ENCODE assay signal across 11 cellular contexts in the genomic region with DNA sequence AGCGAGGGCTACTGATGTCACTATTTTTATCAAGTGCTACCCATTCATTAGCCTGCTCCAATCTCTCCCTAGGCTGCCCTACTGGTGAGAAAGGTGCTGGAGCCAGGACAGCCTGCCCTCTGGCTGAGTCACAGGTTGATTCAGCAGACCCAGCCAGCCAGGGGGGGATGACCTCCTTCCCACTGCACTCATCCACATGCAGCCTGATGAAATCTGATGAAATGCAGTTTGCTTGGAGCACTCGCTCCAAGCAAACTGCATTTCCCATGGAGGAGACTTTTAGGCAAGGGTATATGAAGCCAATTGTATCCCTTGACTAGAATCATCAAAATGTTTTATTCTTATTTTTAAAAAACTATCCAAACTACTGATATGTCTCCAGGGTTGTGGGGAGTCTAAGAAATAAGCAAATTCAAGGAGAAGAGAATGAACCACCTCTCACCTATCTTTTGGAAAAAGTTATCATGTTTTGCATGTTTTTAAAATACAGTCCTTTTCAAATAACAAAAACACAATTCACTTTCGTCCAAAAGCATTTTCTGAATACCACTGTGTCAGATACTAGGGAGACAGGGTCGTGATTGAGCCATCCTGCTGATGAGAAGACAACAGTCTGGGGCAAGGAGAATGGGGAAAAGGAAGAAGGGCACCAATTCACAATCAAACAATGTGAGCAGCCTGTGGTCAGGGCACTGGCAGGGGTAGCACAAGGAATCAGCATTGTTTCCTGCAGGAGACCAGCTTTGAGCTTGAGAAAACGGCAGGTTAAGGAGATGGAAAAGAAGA.
DNase-seq lines count a peak whose midpoint lies in the region; ATAC-seq and TF ChIP-seq lines count a peak whose summit lies in the region.
"Had no signal": no experiment of that assay in that cellular context is flagged by ENCODE, and none has a peak within 500 bp of the region (broad histone marks: within the 10 kb centered on the region; RNA-seq: fewer than 3 reads in every experiment).

No MANE protein-coding gene starts in this region.

- H3K27me3 ChIP-seq in GM23338 (ENCODE audit: insufficient read depth) = no peaks in the 10 kb centered on the region
- H3K27me3 ChIP-seq: thyroid gland had no signal

- H2AFZ ChIP-seq in GM23338 = 0 out of 2 replicates have a peak overlapping the region, but pooled peaks have one; percentile 4

- no peaks in the 10 kb centered on the region for H3K36me3 ChIP-seq in GM23338 (ENCODE audit: insufficient read depth)
- H3K36me3 ChIP-seq: prostate gland, thyroid gland had no signal

- no peaks in the 10 kb centered on the region for H3K9me3 Mint-ChIP-seq in GM23338
- no peaks in the 10 kb centered on the region for H3K9me3 Mint-ChIP-seq in mesothelial cell of epicardium
- no peaks in the 10 kb centered on the region for H3K9me3 Mint-ChIP-seq in natural killer cell treated with Interleukin-12 subunit alpha and Interleukin-12 subunit beta and Interleukin-15 and Interleukin-18, amount 100 ng/mL, for 72 hours
- H3K9me3 Mint-ChIP-seq: central memory CD8-positive, alpha-beta T cell had no signal

- H3K27ac Mint-ChIP-seq in GM23338 (0 out of 2 replicates have a peak overlapping the region, but pooled peaks have one; percentile 57), mesothelial cell of epicardium (no peak overlapping the region)
- H3K27ac Mint-ChIP-seq in natural killer cell treated with Interleukin-12 subunit alpha and Interleukin-12 subunit beta and Interleukin-15 and Interleukin-18, amount 100 ng/mL, for 72 hours = no peak overlapping the region

- no peak for TF ChIP-seq CTCF in GM23338 (conservative IDR thresholded peaks at IDR 0.05; ENCODE audit: low read depth in 2 of 2)
- TF ChIP-seq CTCF in mesothelial cell of epicardium (IDR thresholded peaks at IDR 0.05; ENCODE audit: unreplicated experiment) = no peak

- no peak overlapping the region for H3K4me3 ChIP-seq in GM23338
- H3K4me3 ChIP-seq: prostate gland, thyroid gland had no signal

- H3F3A ChIP-seq in GM23338 (replicated peaks; ENCODE audit: low read depth) = no peaks in the 10 kb centered on the region

- no peak overlapping the region for H3K4me3 Mint-ChIP-seq in GM23338
- H3K4me3 Mint-ChIP-seq in mesothelial cell of epicardium = no peak overlapping the region
- H3K4me3 Mint-ChIP-seq in natural killer cell treated with Interleukin-12 subunit alpha and Interleukin-12 subunit beta and Interleukin-15 and Interleukin-18, amount 100 ng/mL, for 72 hours = no peak overlapping the region
- H3K4me3 Mint-ChIP-seq: central memory CD8-positive, alpha-beta T cell had no signal

- DNase-seq in GM23338 (ENCODE audit: low spot score) (peak; percentile 27), T1000 (lab: John Stamatoyannopoulos, UW) (peak; percentile 64), glomerular visceral epithelial cell (ENCODE audit: extremely low spot score) (peak; percentile 89), posterior vena cava (ENCODE audit: low spot score) (peak; percentile 85), mesothelial cell of epicardium (ENCODE audit: low spot score in 2 of 2, unreplicated experiment in 2 of 2) (no peak), NCI-H128 (lab: John Stamatoyannopoulos, UW; ENCODE audit: unreplicated experiment) (no peak), NCI-H446 (lab: John Stamatoyannopoulos, UW) (no peak)
- no peak for DNase-seq in natural killer cell treated with Interleukin-12 subunit alpha and Interleukin-12 subunit beta and Interleukin-15 and Interleukin-18, amount 100 ng/mL, for 72 hours (ENCODE audit: low spot score)

- intact Hi-C loops in posterior vena cava (cut with DNase I) = no loop called here

- H3K4me1 Mint-ChIP-seq in GM23338 (peaks cover 18% of the 10 kb centered on the region; the same call in 2 of the 3 replicates), mesothelial cell of epicardium (peaks cover 15% of the 10 kb centered on the region)
- no peaks in the 10 kb centered on the region for H3K4me1 Mint-ChIP-seq in natural killer cell treated with Interleukin-12 subunit alpha and Interleukin-12 subunit beta and Interleukin-15 and Interleukin-18, amount 100 ng/mL, for 72 hours (ENCODE audit: low read depth in 2 of 2)
- H3K4me1 Mint-ChIP-seq: central memory CD8-positive, alpha-beta T cell had no signal

- no peaks in the 10 kb centered on the region for H3K79me2 ChIP-seq in GM23338 (replicated peaks; ENCODE audit: insufficient read depth)

- H3K36me3 Mint-ChIP-seq in GM23338 (ENCODE audit: low read depth) = no peaks in the 10 kb centered on the region
- no peaks in the 10 kb centered on the region for H3K36me3 Mint-ChIP-seq in mesothelial cell of epicardium
- no peaks in the 10 kb centered on the region for H3K36me3 Mint-ChIP-seq in natural killer cell treated with Interleukin-12 subunit alpha and Interleukin-12 subunit beta and Interleukin-15 and Interleukin-18, amount 100 ng/mL, for 72 hours

- H3K4me2 ChIP-seq in GM23338 = no peak overlapping the region

- H3K4me1 ChIP-seq in GM23338 (ENCODE audit: insufficient read depth) = no peaks in the 10 kb centered on the region
- H3K4me1 ChIP-seq: prostate gland, thyroid gland had no signal

- H3K27me3 Mint-ChIP-seq in GM23338 (ENCODE audit: insufficient read depth, low read depth, poor library complexity) (no peaks in the 10 kb centered on the region), mesothelial cell of epicardium (ENCODE audit: low read depth) (peaks cover 57% of the 10 kb centered on the region)
- H3K27me3 Mint-ChIP-seq in natural killer cell treated with Interleukin-12 subunit alpha and Interleukin-12 subunit beta and Interleukin-15 and Interleukin-18, amount 100 ng/mL, for 72 hours = peaks cover 0 to 5% of the 10 kb centered on the region in 2 donors
- H3K27me3 Mint-ChIP-seq: central memory CD8-positive, alpha-beta T cell had no signal

- H3K27ac ChIP-seq in GM23338 (ENCODE audit: low read depth) = no peak overlapping the region
- H3K27ac ChIP-seq: prostate gland, thyroid gland had no signal

- no peaks in the 10 kb centered on the region for H3K9me2 ChIP-seq in GM23338 (ENCODE audit: insufficient read depth)

- H4K20me1 ChIP-seq in GM23338 (replicated peaks; ENCODE audit: insufficient read depth) = no peaks in the 10 kb centered on the region

- ATAC-seq in GM23338 = peak; percentile 96
- no peak for ATAC-seq in natural killer cell treated with Interleukin-12 subunit alpha and Interleukin-12 subunit beta and Interleukin-15 and Interleukin-18, amount 100 ng/mL, for 72 hours

TF ChIP-seq in GM23338, 12 proteins besides CTCF, POLR2A, EP300 and RAD21:
- no peak for TF ChIP-seq EZH2 (IDR thresholded peaks at IDR 0.05; ENCODE audit: low read depth, unreplicated experiment)
- no peak for TF ChIP-seq ZNF331 (CRISPR knock-in tag; IDR thresholded peaks at IDR 0.05; ENCODE audit: low read depth)
- no peak for TF ChIP-seq ZNF114 (CRISPR knock-in tag; IDR thresholded peaks at IDR 0.05)
- no peak for TF ChIP-seq EZH2phosphoT487 (IDR thresholded peaks at IDR 0.05; ENCODE audit: unreplicated experiment)
- no peak for TF ChIP-seq POLR2AphosphoS5 (IDR thresholded peaks at IDR 0.05; ENCODE audit: low read depth)
- TF ChIP-seq NANOG (IDR thresholded peaks at IDR 0.05; ENCODE audit: borderline replicate concordance) = no peak
- TF ChIP-seq, protein P1, sequence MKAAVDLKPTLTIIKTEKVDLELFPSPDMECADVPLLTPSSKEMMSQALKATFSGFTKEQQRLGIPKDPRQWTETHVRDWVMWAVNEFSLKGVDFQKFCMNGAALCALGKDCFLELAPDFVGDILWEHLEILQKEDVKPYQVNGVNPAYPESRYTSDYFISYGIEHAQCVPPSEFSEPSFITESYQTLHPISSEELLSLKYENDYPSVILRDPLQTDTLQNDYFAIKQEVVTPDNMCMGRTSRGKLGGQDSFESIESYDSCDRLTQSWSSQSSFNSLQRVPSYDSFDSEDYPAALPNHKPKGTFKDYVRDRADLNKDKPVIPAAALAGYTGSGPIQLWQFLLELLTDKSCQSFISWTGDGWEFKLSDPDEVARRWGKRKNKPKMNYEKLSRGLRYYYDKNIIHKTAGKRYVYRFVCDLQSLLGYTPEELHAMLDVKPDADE (IDR thresholded peaks at IDR 0.05) = no peak

Comparison
In these comparisons a context has a peak if more than half of its experiments do, and no peak if none do; other contexts are left out.
1. DNase-seq: peak in GM23338 (single experiment), T1000 (single experiment), glomerular visceral epithelial cell (single experiment) and posterior vena cava (single experiment); none in mesothelial cell of epicardium (0 of 2), natural killer cell treated with Interleukin-12 subunit alpha and Interleukin-12 subunit beta and Interleukin-15 and Interleukin-18, amount 100 ng/mL, for 72 hours (single experiment), NCI-H128 (single experiment) and NCI-H446 (0 of 2).